In genomic region chr1:26281091-26281958, GRCh38 we compare ENCODE assay signal across 9 cellular contexts.
DNase-seq lines count a peak whose midpoint lies in the region; ATAC-seq and TF ChIP-seq lines count a peak whose summit lies in the region.
"Had no signal": no experiment of that assay in that cellular context is flagged by ENCODE, and none has a peak within 500 bp of the region (broad histone marks: within the 10 kb centered on the region; RNA-seq: fewer than 3 reads in every experiment).

No MANE protein-coding gene starts in this region.

- H3K9me3 Mint-ChIP-seq in effector memory CD8-positive, alpha-beta T cell: no peaks in the 10 kb centered on the region

- H3K79me2 ChIP-seq in OCI-LY1 (ENCODE audit: insufficient read depth, low read length): no peaks in the 10 kb centered on the region

- no peaks in the 10 kb centered on the region for H3K27me3 ChIP-seq in OCI-LY1 (ENCODE audit: insufficient read depth, low read length)
- no peaks in the 10 kb centered on the region for H3K27me3 ChIP-seq in neutrophil
- H3K27me3 ChIP-seq in WERI-Rb-1 (ENCODE audit: insufficient read depth, low read depth, severe bottlenecking): no peaks in the 10 kb centered on the region
- H3K27me3 ChIP-seq: thyroid gland had no signal

- H3K9ac ChIP-seq in OCI-LY1 (ENCODE audit: low read length): no peak overlapping the region; the same call in 1 of the 2 replicates

- peaks cover 40% of the 10 kb centered on the region for H3K36me3 Mint-ChIP-seq in effector memory CD8-positive, alpha-beta T cell (ENCODE audit: insufficient read depth)

- H3K4me1 Mint-ChIP-seq in effector memory CD8-positive, alpha-beta T cell (ENCODE audit: low read depth in 2 of 2): peaks cover 79 to 84% of the 10 kb centered on the region in 2 donors

- H3K4me1 ChIP-seq in OCI-LY1 (ENCODE audit: insufficient read depth, low read length, severe bottlenecking): peaks cover 60% of the 10 kb centered on the region
- H3K4me1 ChIP-seq in neutrophil (ENCODE audit: control insufficient read depth in 1 of 2, insufficient read depth in 1 of 2, low read depth in 1 of 2, low read length in 1 of 2): peaks cover 65 to 84% of the 10 kb centered on the region in 2 experiments

- TF ChIP-seq CTCF in OCI-LY1 (IDR thresholded peaks at IDR 0.05; ENCODE audit: low read length) (no peak), neutrophil (IDR thresholded peaks at IDR 0.05) (no peak), WERI-Rb-1 (IDR thresholded peaks at IDR 0.05; ENCODE audit: low read depth, low read length) (no peak)

- peak; percentile 59 for DNase-seq in EL
- no peak for DNase-seq in effector memory CD8-positive, alpha-beta T cell
- DNase-seq in WERI-Rb-1: no peak
- DNase-seq in NCI-H748 treated with DMSO at 0.1 percent for 48 hours (lab: John Stamatoyannopoulos, UW): no peak
- DNase-seq: thyroid gland had no signal

- no peaks in the 10 kb centered on the region for H3K9me3 ChIP-seq in OCI-LY1 (ENCODE audit: low read length)
- H3K9me3 ChIP-seq in neutrophil: no peaks in the 10 kb centered on the region
- H3K9me3 ChIP-seq in WERI-Rb-1 (ENCODE audit: severe bottlenecking): no peaks in the 10 kb centered on the region
- H3K9me3 ChIP-seq: thyroid gland had no signal

- no peak for ATAC-seq in effector memory CD8-positive, alpha-beta T cell (replicated peaks)
- ATAC-seq in GM21717 (IDR thresholded peaks at IDR 0.05; ENCODE audit: unreplicated experiment) (no peak), HG03457 (IDR thresholded peaks at IDR 0.05; ENCODE audit: unreplicated experiment) (no peak)

- H3K4me3 ChIP-seq in OCI-LY1 (ENCODE audit: low read depth, low read length, poor library complexity, severe bottlenecking) (peak overlapping the region; percentile 89), neutrophil (ENCODE audit: low read depth in 1 of 2, low read length in 1 of 2) (peak overlapping the region; percentile 83 to 97), WERI-Rb-1 (ENCODE audit: low read depth, low read length) (no peak overlapping the region)

- H4K20me1 ChIP-seq in OCI-LY1 (ENCODE audit: insufficient read depth, low read length): no peaks in the 10 kb centered on the region

- no peaks in the 10 kb centered on the region for H3K9me2 ChIP-seq in OCI-LY1 (ENCODE audit: low read depth, low read length)

- H3K36me3 ChIP-seq in OCI-LY1 (ENCODE audit: insufficient read depth, low read length) (peaks cover 40% of the 10 kb centered on the region), neutrophil (peaks cover 42% of the 10 kb centered on the region), WERI-Rb-1 (peaks cover 38% of the 10 kb centered on the region)

- H3K27ac Mint-ChIP-seq in effector memory CD8-positive, alpha-beta T cell: peak overlapping the region; percentile 86 to 94

- no peaks in the 10 kb centered on the region for H3K27me3 Mint-ChIP-seq in effector memory CD8-positive, alpha-beta T cell

- peak overlapping the region; percentile 90 to 96 for H3K4me3 Mint-ChIP-seq in effector memory CD8-positive, alpha-beta T cell

- 0 out of 2 replicates have a peak, but pooled peaks cover 7% of the 10 kb centered on the region for H3F3A ChIP-seq in OCI-LY1 (ENCODE audit: insufficient read depth, low read length)

- peak overlapping the region; percentile 100; the same call in 1 of the 2 replicates for H3K4me2 ChIP-seq in OCI-LY1 (ENCODE audit: low read length)

- peak overlapping the region; percentile 56 for H3K27ac ChIP-seq in OCI-LY1 (ENCODE audit: low read depth, low read length, poor library complexity, severe bottlenecking)
- peak overlapping the region; percentile 100 for H3K27ac ChIP-seq in neutrophil
- H3K27ac ChIP-seq in WERI-Rb-1: no peak overlapping the region

- no peak overlapping the region for H2AFZ ChIP-seq in OCI-LY1 (ENCODE audit: low read length)
